ENCODE assay signal across 8 cellular contexts in the genomic region with DNA sequence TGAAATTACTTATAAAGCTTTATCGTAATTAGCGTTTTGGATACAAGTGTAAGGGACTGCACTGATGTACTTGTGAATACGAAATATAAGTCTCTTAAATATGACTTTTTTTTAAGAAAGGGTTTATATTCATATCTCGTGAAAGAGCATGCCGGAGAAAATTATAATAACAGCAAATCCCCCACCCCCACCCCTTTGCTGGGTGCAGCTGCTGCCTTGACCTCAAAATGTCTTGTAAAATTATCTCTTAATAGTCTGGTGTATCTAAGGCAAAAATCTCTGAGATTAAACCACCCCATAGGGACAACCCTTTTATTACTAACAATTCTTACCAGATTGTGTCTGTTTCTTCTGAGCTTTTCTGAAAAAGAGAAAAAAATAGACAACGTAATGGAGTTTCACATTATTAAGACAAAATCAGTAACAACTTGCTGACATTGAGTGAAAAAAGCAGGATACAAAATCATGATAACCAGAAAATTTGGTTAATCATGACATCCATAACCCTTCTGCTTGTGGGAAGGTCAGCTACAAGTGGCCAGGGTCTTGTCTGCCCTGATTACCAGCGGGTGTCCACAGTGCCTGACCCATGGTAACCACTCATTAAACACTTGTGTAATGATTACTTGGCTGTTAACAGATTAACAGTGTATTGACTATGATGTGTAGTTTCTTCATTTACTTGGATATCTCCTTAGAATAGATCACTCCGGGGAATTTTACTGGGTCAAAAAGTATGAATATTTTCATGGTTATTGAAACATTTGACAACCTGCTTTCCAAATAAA. TPM values are rescaled to one million over a fixed set of nuclear protein-coding genes. Genes with fewer than 3 reads are reported as not detected.
A peak's percentile ranks its signal among the peaks of the same experiment; 100 is the strongest.
DNase-seq lines count a peak whose midpoint lies in the region; ATAC-seq, FAIRE-seq and TF ChIP-seq lines count a peak whose summit lies in the region.
"Had no signal": no experiment of that assay in that cellular context is flagged by ENCODE, and none has a peak within 500 bp of the region (broad histone marks: within the 10 kb centered on the region; RNA-seq: fewer than 3 reads in every experiment).

No MANE protein-coding gene starts in this region.

- H3K4me3 ChIP-seq in HCT116 (replicated peaks in 1 of 2; ENCODE audit: low read depth in 1 of 2, low read length in 2 of 2), result peak overlapping the region in 1 of 2 experiments; percentile 98; a peak in 2 of 4 replicates
- H3K4me3 ChIP-seq in fibroblast of mammary gland (ENCODE audit: control insufficient read depth, low read depth, low read length), result peak overlapping the region; percentile 90
- H3K4me3 ChIP-seq in rectal smooth muscle tissue (ENCODE audit: low read length), result peak overlapping the region; percentile 93

- peak overlapping the region; percentile 90 for H3K4me2 ChIP-seq in HCT116 (ENCODE audit: low read length)

- RAD21 ChIA-PET in HCT116 (lab: Charles Lee; ENCODE audit: low non-redundant PET in 1 of 2, low total read pairs in 2 of 2, uncharacterized antibody in 2 of 2, unreplicated experiment in 2 of 2), result no interaction called here

- H3K9ac ChIP-seq in HCT116 (ENCODE audit: low read length) (no peak overlapping the region; the same call in 1 of the 2 replicates), rectal smooth muscle tissue (ENCODE audit: low read length) (peak overlapping the region; percentile 12)

- no peak overlapping the region for H2AFZ ChIP-seq in HCT116 (ENCODE audit: low read depth, low read length, poor library complexity, severe bottlenecking)

- no peak for FAIRE-seq in HTR-8/SVneo (lab: Jason Lieb, UNC)

- BruUV-seq in HCT116 (replicated peaks; lab: Mats Ljungman, UMichigan), result no TSS peak

- CTCF ChIA-PET in HCT116 (lab: Charles Lee), result interaction anchor here (0.9 kb wide), 1 partner anchor 221 kb away, joined by 4 read pairs; no protein-coding TSS in a partner anchor

- no peak for TF ChIP-seq RAD21 in HCT116 (IDR thresholded peaks at IDR 0.05; ENCODE audit: low read depth)

- no peaks in the 10 kb centered on the region for H4K20me1 ChIP-seq in HCT116 (ENCODE audit: insufficient read depth)

- POLR2A ChIA-PET in HCT116 (lab: Charles Lee), result no interaction called here

- no peak for TF ChIP-seq POLR2A in HCT116 (IDR thresholded peaks at IDR 0.05; ENCODE audit: borderline replicate concordance, extremely low read depth, insufficient read depth, insufficient read length)

- H3K27me3 ChIP-seq in HCT116 (ENCODE audit: insufficient read depth, low read length) (no peaks in the 10 kb centered on the region), rectal smooth muscle tissue (ENCODE audit: control insufficient read depth, insufficient read depth, low read length) (no peaks in the 10 kb centered on the region)
- H3K27me3 ChIP-seq: tibial artery had no signal

- DNase-seq in HCT116 (ENCODE audit: low read depth, low spot score), result no peak
- peak; percentile 24 for DNase-seq in SK-N-DZ (ENCODE audit: low spot score)
- DNase-seq in fibroblast of mammary gland (ENCODE audit: low read depth), result no peak
- no peak for DNase-seq in HTR-8/SVneo (ENCODE audit: insufficient read length, low spot score)
- DNase-seq: tibial artery had no signal

- intact Hi-C loops in HCT116 (cut with micrococcal nuclease), result loop anchor here (10.0 kb wide), 2 partner anchors 192 to 218 kb away; partner anchors contain the start of gene TMEM237

- H3K9me2 ChIP-seq in HCT116 (ENCODE audit: insufficient read depth), result no peaks in the 10 kb centered on the region

- no peaks in the 10 kb centered on the region for H3K9me3 ChIP-seq in HCT116 (ENCODE audit: control insufficient read depth in 1 of 2, insufficient read depth in 1 of 2, low read depth in 1 of 2, low read length in 2 of 2)
- H3K9me3 ChIP-seq: tibial artery had no signal

- H3K4me1 ChIP-seq in HCT116 (ENCODE audit: control insufficient read depth in 1 of 2, insufficient read depth in 2 of 2, low read length in 2 of 2) (peaks cover 10 to 22% of the 10 kb centered on the region in 2 experiments), rectal smooth muscle tissue (ENCODE audit: control insufficient read depth, insufficient read depth, low read length) (peaks cover 3% of the 10 kb centered on the region)

- H3K36me3 ChIP-seq in HCT116 (ENCODE audit: control insufficient read depth in 1 of 2, insufficient read depth in 2 of 2, low read length in 2 of 2), result no peaks in the 10 kb centered on the region
- H3K36me3 ChIP-seq in rectal smooth muscle tissue (ENCODE audit: control insufficient read depth, insufficient read depth, low read length), result no peaks in the 10 kb centered on the region

- ATAC-seq in HCT116, result no peak
- ATAC-seq in HG03139 (IDR thresholded peaks at IDR 0.05; ENCODE audit: unreplicated experiment), result no peak
- no peak for ATAC-seq in GM19452 (IDR thresholded peaks at IDR 0.05; ENCODE audit: unreplicated experiment)

- TF ChIP-seq CTCF in HCT116 (IDR thresholded peaks at IDR 0.05 in 2 of 3, conservative IDR thresholded peaks at IDR 0.05 in 1 of 3; ENCODE audit: borderline replicate concordance in 1 of 3, insufficient read depth in 1 of 3, low read depth in 2 of 3, low read length in 2 of 3), result no peak
- no peak for TF ChIP-seq CTCF in fibroblast of mammary gland (conservative IDR thresholded peaks at IDR 0.05; ENCODE audit: control insufficient read depth, insufficient read depth, low read depth, low read length)

- H3K27ac ChIP-seq in HCT116 (ENCODE audit: low read depth, low read length), result no peak overlapping the region
- H3K27ac ChIP-seq in rectal smooth muscle tissue (ENCODE audit: low read depth, low read length), result no peak overlapping the region

- H3K79me2 ChIP-seq in HCT116 (ENCODE audit: insufficient read depth, low read length), result peaks cover 7% of the 10 kb centered on the region; the same call in 1 of the 2 replicates

TF ChIP-seq in HCT116, 20 proteins besides CTCF, POLR2A, EP300 and RAD21:
- no peak for TF ChIP-seq MAX (IDR thresholded peaks at IDR 0.05)
- TF ChIP-seq YY1 (IDR thresholded peaks at IDR 0.05; ENCODE audit: extremely low read depth, insufficient replicate concordance, low read depth, low read length), result no peak
- TF ChIP-seq SIN3A (IDR thresholded peaks at IDR 0.05; ENCODE audit: low read depth), result no peak
- TF ChIP-seq FOSL1 (IDR thresholded peaks at IDR 0.05; ENCODE audit: low read depth), result no peak
- TF ChIP-seq, protein P1, sequence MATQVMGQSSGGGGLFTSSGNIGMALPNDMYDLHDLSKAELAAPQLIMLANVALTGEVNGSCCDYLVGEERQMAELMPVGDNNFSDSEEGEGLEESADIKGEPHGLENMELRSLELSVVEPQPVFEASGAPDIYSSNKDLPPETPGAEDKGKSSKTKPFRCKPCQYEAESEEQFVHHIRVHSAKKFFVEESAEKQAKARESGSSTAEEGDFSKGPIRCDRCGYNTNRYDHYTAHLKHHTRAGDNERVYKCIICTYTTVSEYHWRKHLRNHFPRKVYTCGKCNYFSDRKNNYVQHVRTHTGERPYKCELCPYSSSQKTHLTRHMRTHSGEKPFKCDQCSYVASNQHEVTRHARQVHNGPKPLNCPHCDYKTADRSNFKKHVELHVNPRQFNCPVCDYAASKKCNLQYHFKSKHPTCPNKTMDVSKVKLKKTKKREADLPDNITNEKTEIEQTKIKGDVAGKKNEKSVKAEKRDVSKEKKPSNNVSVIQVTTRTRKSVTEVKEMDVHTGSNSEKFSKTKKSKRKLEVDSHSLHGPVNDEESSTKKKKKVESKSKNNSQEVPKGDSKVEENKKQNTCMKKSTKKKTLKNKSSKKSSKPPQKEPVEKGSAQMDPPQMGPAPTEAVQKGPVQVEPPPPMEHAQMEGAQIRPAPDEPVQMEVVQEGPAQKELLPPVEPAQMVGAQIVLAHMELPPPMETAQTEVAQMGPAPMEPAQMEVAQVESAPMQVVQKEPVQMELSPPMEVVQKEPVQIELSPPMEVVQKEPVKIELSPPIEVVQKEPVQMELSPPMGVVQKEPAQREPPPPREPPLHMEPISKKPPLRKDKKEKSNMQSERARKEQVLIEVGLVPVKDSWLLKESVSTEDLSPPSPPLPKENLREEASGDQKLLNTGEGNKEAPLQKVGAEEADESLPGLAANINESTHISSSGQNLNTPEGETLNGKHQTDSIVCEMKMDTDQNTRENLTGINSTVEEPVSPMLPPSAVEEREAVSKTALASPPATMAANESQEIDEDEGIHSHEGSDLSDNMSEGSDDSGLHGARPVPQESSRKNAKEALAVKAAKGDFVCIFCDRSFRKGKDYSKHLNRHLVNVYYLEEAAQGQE (IDR thresholded peaks at IDR 0.05; ENCODE audit: low read depth), result no peak
- TF ChIP-seq ZBTB33 (IDR thresholded peaks at IDR 0.05; ENCODE audit: extremely low read depth, insufficient replicate concordance, low read length), result no peak

RNA-seq across cellular contexts. Expression of gene STRADB, which starts 1.5 kb away (rescaled TPM):
- total RNA-seq in HCT116 (2021; ENCODE audit: unreplicated experiment), result 17.4 TPM
- polyA plus RNA-seq in HCT116 (2012), result 11.5 TPM in 2 replicates
- 54.1 and 86.4 TPM in 2 replicates for polyA plus RNA-seq in SK-N-DZ (2014; cell fraction: cytosol; rRNA removed)
- polyA plus RNA-seq in SK-N-DZ (2014; cell fraction: nucleus; rRNA removed), result 43.1 and 61.7 TPM in 2 replicates

RNA-seq across cellular contexts. Expression of gene TRAK2, which starts 1.8 kb away (rescaled TPM):
- total RNA-seq in HCT116 (2021; ENCODE audit: unreplicated experiment), result 15.2 TPM
- polyA plus RNA-seq in HCT116 (2012), result 5.5 and 7.8 TPM in 2 replicates
- polyA plus RNA-seq in SK-N-DZ (2014; cell fraction: cytosol; rRNA removed), result 8.1 and 10.7 TPM in 2 replicates
- 8.8 and 10.2 TPM in 2 replicates for polyA plus RNA-seq in SK-N-DZ (2014; cell fraction: nucleus; rRNA removed)
